In the genomic region with DNA sequence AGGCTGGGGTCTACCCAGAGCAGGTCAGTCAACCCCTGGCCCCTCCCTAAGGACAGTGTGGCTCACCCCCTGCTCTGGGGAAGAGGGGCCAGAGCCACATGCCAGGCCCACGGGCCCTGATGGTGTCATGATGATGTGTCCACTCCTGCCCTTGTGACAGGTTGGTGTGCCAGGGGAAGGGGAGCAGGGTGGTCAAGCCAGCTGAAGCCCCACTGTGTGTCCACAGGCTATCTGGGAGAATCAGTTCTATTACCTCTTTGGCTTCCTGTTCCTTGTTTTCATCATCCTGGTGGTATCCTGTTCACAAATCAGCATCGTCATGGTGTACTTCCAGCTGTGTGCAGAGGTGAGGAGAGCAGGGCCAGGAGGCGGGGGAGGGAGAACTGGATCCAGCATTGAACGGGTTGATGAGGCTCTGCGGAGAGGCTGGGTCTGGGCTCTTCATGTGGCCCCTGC, we compare ENCODE assay signal across 22 cellular contexts. TPM values are rescaled to one million over a fixed set of nuclear protein-coding genes. Genes with fewer than 3 reads are reported as not detected.
A peak's percentile ranks its signal among the peaks of the same experiment; 100 is the strongest.
DNase-seq lines count a peak whose midpoint lies in the region; TF ChIP-seq lines count a peak whose summit lies in the region.
"Had no signal": no experiment of that assay in that cellular context is flagged by ENCODE, and none has a peak within 500 bp of the region (broad histone marks: within the 10 kb centered on the region; RNA-seq: fewer than 3 reads in every experiment).

No MANE protein-coding gene starts in this region.

- no peak for DNase-seq in activated T-cell treated with anti-CD3 and anti-CD28 coated beads, Interleukin-2, amount 50 U/mL, for 24 hours
- DNase-seq in activated T-cell treated with anti-CD3 and anti-CD28 coated beads for 4 hours, result no peak
- DNase-seq in coronary artery (ENCODE audit: low spot score), result peak; percentile 66
- no peak for DNase-seq in neuronal stem cell (ENCODE audit: low spot score)
- DNase-seq in amniotic stem cell (lab: John Stamatoyannopoulos, UW), result no peak
- no peak for DNase-seq in NCI-H1092 treated with DMSO at 0.1 percent for 48 hours (lab: John Stamatoyannopoulos, UW)
- no peak for DNase-seq in stimulated activated naive CD4-positive, alpha-beta T cell treated with Interleukin-2 at 50 U/mL for 16 hours (lab: John Stamatoyannopoulos, UW)
- no peak for DNase-seq in COLO829 (ENCODE audit: low spot score)
- DNase-seq: 8988T; CD4-positive, CD25-positive, alpha-beta regulatory T cell; EL; GOT3; MV-4-11; NCI-H1417; NCI-H187; NCI-H2107; NCI-H226; NCI-H524; NCI-H82; SIG-M5 had no signal

- no peak overlapping the region for H2BK5ac ChIP-seq in neuronal stem cell (ENCODE audit: low read length)

- no peak overlapping the region for H3K9ac ChIP-seq in neuronal stem cell (ENCODE audit: low read depth, low read length, poor library complexity)
- H3K9ac ChIP-seq: KMS-11 had no signal

- no peak overlapping the region for H3K4me2 ChIP-seq in neuronal stem cell (ENCODE audit: insufficient read depth, low read length, poor library complexity, severe bottlenecking)
- H3K4me2 ChIP-seq: KMS-11 had no signal

- peak overlapping the region; percentile 22 for H3K23ac ChIP-seq in neuronal stem cell (ENCODE audit: low read depth, low read length, poor library complexity)

- no peaks in the 10 kb centered on the region for H3K27me3 Mint-ChIP-seq in activated T-cell treated with anti-CD3 and anti-CD28 coated beads, Interleukin-2, amount 50 U/mL, for 24 hours
- H3K27me3 Mint-ChIP-seq: B cell had no signal

- no CpG with 5 or more reads among the region's 5 CpGs for WGBS in neuronal stem cell (ENCODE audit: extremely low coverage in 2 of 2, insufficient read length in 2 of 2, insufficient replicate concordance in 1 of 2), 2 donors

- peaks cover 11% of the 10 kb centered on the region for H3K4me1 Mint-ChIP-seq in activated T-cell treated with anti-CD3 and anti-CD28 coated beads, Interleukin-2, amount 50 U/mL, for 24 hours (ENCODE audit: low read depth)
- H3K4me1 Mint-ChIP-seq: CD4-positive, CD25-positive, alpha-beta regulatory T cell had no signal

- H3K27ac Mint-ChIP-seq in activated T-cell treated with anti-CD3 and anti-CD28 coated beads, Interleukin-2, amount 50 U/mL, for 24 hours, result peak overlapping the region; percentile 83
- H3K27ac Mint-ChIP-seq: B cell had no signal

- H3K18ac ChIP-seq in neuronal stem cell (ENCODE audit: low read length), result no peak overlapping the region

- H2AK5ac ChIP-seq in neuronal stem cell (ENCODE audit: low read depth, low read length), result no peak overlapping the region

- no peak overlapping the region for H3K14ac ChIP-seq in neuronal stem cell (ENCODE audit: low read length)

- H4K91ac ChIP-seq in neuronal stem cell (ENCODE audit: low read depth, low read length, poor library complexity), result no peak overlapping the region

- H4K8ac ChIP-seq in neuronal stem cell (ENCODE audit: low read depth, low read length), result no peak overlapping the region

- no peak overlapping the region for H2AFZ ChIP-seq in neuronal stem cell (ENCODE audit: low read length)

- no peak overlapping the region for H2BK12ac ChIP-seq in neuronal stem cell (ENCODE audit: low read length)

- no peak for TF ChIP-seq CTCF in coronary artery (IDR thresholded peaks at IDR 0.05)

- H3K4me3 ChIP-seq in coronary artery, result no peak overlapping the region
- no peak overlapping the region for H3K4me3 ChIP-seq in neuronal stem cell (ENCODE audit: low read length in 2 of 2)

- peaks cover 44 to 88% of the 10 kb centered on the region in 2 donors for H3K36me3 ChIP-seq in neuronal stem cell (replicated peaks in 1 of 2; ENCODE audit: control insufficient read depth in 2 of 2, insufficient read depth in 2 of 2, low read length in 2 of 2)

- H3K4ac ChIP-seq in neuronal stem cell (ENCODE audit: low read length), result no peak overlapping the region

- peaks cover 87% of the 10 kb centered on the region for H3K36me3 Mint-ChIP-seq in activated T-cell treated with anti-CD3 and anti-CD28 coated beads, Interleukin-2, amount 50 U/mL, for 24 hours (ENCODE audit: low read depth)

- H2BK15ac ChIP-seq in neuronal stem cell (ENCODE audit: low read length), result no peak overlapping the region

- H3K4me1 ChIP-seq in neuronal stem cell (ENCODE audit: control insufficient read depth in 2 of 2, insufficient read depth in 1 of 2, low read depth in 1 of 2, low read length in 2 of 2), result peaks cover 0 to 5% of the 10 kb centered on the region in 2 donors

- H3K27me3 ChIP-seq in neuronal stem cell (ENCODE audit: control insufficient read depth in 3 of 3, insufficient read depth in 3 of 3, low read depth in 1 of 3, low read length in 3 of 3), result no peaks in the 10 kb centered on the region

- H3K4me3 Mint-ChIP-seq in activated T-cell treated with anti-CD3 and anti-CD28 coated beads, Interleukin-2, amount 50 U/mL, for 24 hours, result no peak overlapping the region
- H3K4me3 Mint-ChIP-seq: B cell; CD4-positive, CD25-positive, alpha-beta regulatory T cell had no signal

- H3K27ac ChIP-seq in coronary artery (no peak overlapping the region), neuronal stem cell (replicated peaks; ENCODE audit: low read length) (no peak overlapping the region)
- H3K27ac ChIP-seq: KMS-11 had no signal

- H3K9me3 Mint-ChIP-seq in activated T-cell treated with anti-CD3 and anti-CD28 coated beads, Interleukin-2, amount 50 U/mL, for 24 hours, result no peaks in the 10 kb centered on the region
- H3K9me3 Mint-ChIP-seq: CD4-positive, CD25-positive, alpha-beta regulatory T cell had no signal

- no peak overlapping the region for H2BK120ac ChIP-seq in neuronal stem cell (ENCODE audit: low read depth, low read length)

- no peaks in the 10 kb centered on the region for H3K79me1 ChIP-seq in neuronal stem cell (ENCODE audit: low read depth, low read length)

- no peaks in the 10 kb centered on the region for H3K9me3 ChIP-seq in neuronal stem cell (replicated peaks in 1 of 2; ENCODE audit: control insufficient read depth in 2 of 2, insufficient read depth in 1 of 2, low read depth in 1 of 2, low read length in 2 of 2)

RNA-seq across cellular contexts. Expression of a gene that starts 47.7 kb away (rescaled TPM):
- 35.6 TPM for polyA plus RNA-seq in neuronal stem cell (2013, experiment 1 of 2)
- polyA plus RNA-seq in neuronal stem cell (2013, experiment 2 of 2), result 34.8 TPM

RNA-seq across cellular contexts. Expression of a gene that starts 47.9 kb away (rescaled TPM):
- 17.5 TPM for polyA plus RNA-seq in neuronal stem cell (2013, experiment 1 of 2)
- polyA plus RNA-seq in neuronal stem cell (2013, experiment 2 of 2), result 18.2 TPM

RNA-seq across cellular contexts. Expression of a gene that starts 50.3 kb away (rescaled TPM):
- 48.3 TPM for polyA plus RNA-seq in neuronal stem cell (2013, experiment 1 of 2)
- 48.3 TPM for polyA plus RNA-seq in neuronal stem cell (2013, experiment 2 of 2)
